ENCODE assay signal across 31 cellular contexts in the genomic region with DNA sequence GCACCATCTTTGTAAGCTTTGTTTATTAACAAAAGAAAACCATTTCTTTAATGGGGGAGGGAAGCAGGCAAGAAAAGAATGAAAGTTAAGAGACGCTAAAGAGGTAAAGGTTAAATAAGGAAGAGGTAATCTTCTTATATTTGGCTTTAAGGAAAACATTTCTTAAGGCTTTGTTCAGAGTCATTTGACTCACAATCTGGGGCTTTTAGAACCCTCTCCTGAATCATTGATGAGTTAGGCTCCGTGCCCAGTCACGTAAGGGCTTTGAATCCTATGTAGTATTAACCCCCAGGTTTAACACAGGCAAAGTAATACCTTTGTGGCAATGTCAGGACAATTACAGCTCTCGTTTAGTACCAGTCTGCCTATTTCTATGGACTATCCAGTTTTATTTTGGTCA. TPM values are rescaled to one million over a fixed set of nuclear protein-coding genes. Genes with fewer than 3 reads are reported as not detected.
DNase-seq lines count a peak whose midpoint lies in the region; ATAC-seq and TF ChIP-seq lines count a peak whose summit lies in the region.
"Had no signal": no experiment of that assay in that cellular context is flagged by ENCODE, and none has a peak within 500 bp of the region (broad histone marks: within the 10 kb centered on the region; RNA-seq: fewer than 3 reads in every experiment).

No MANE protein-coding gene starts in this region.

- no peaks in the 10 kb centered on the region for H3K27me3 Mint-ChIP-seq in natural killer cell treated with Interleukin-12 subunit alpha and Interleukin-12 subunit beta and Interleukin-15 and Interleukin-18, amount 100 ng/mL, for 72 hours
- H3K27me3 Mint-ChIP-seq in natural killer cell (ENCODE audit: low read depth in 2 of 2) = no peaks in the 10 kb centered on the region
- H3K27me3 Mint-ChIP-seq in MCF 10A (ENCODE audit: insufficient read depth, unreplicated experiment) = no peaks in the 10 kb centered on the region
- H3K27me3 Mint-ChIP-seq: naive thymus-derived CD4-positive, alpha-beta T cell had no signal

- H3K4me3 Mint-ChIP-seq in natural killer cell treated with Interleukin-12 subunit alpha and Interleukin-12 subunit beta and Interleukin-15 and Interleukin-18, amount 100 ng/mL, for 72 hours = no peak overlapping the region
- no peak overlapping the region for H3K4me3 Mint-ChIP-seq in natural killer cell
- no peak overlapping the region for H3K4me3 Mint-ChIP-seq in stimulated activated effector memory CD8-positive, alpha-beta T cell treated with anti-CD3 and anti-CD28 coated beads, Interleukin-12 subunit alpha, Interleukin-12 subunit beta, amount 100 ng/mL, for 72 hours
- no peak overlapping the region for H3K4me3 Mint-ChIP-seq in MCF 10A (ENCODE audit: unreplicated experiment)
- H3K4me3 Mint-ChIP-seq: CD8-positive, alpha-beta T cell; naive thymus-derived CD4-positive, alpha-beta T cell had no signal

- H3K27ac Mint-ChIP-seq in natural killer cell treated with Interleukin-12 subunit alpha and Interleukin-12 subunit beta and Interleukin-15 and Interleukin-18, amount 100 ng/mL, for 72 hours = peak overlapping the region; percentile 35 to 79
- no peak overlapping the region for H3K27ac Mint-ChIP-seq in natural killer cell
- H3K27ac Mint-ChIP-seq in stimulated activated effector memory CD8-positive, alpha-beta T cell treated with anti-CD3 and anti-CD28 coated beads, Interleukin-12 subunit alpha, Interleukin-12 subunit beta, amount 100 ng/mL, for 72 hours = peak overlapping the region; percentile 56
- H3K27ac Mint-ChIP-seq in MCF 10A (ENCODE audit: low read depth, unreplicated experiment) = no peak overlapping the region

- peaks cover 5 to 20% of the 10 kb centered on the region in 2 donors for H3K4me1 Mint-ChIP-seq in natural killer cell treated with Interleukin-12 subunit alpha and Interleukin-12 subunit beta and Interleukin-15 and Interleukin-18, amount 100 ng/mL, for 72 hours (ENCODE audit: low read depth in 2 of 2)
- peaks cover 0 to 9% of the 10 kb centered on the region in 2 donors for H3K4me1 Mint-ChIP-seq in natural killer cell
- H3K4me1 Mint-ChIP-seq in stimulated activated effector memory CD8-positive, alpha-beta T cell treated with anti-CD3 and anti-CD28 coated beads, Interleukin-12 subunit alpha, Interleukin-12 subunit beta, amount 100 ng/mL, for 72 hours = no peaks in the 10 kb centered on the region
- no peaks in the 10 kb centered on the region for H3K4me1 Mint-ChIP-seq in MCF 10A (ENCODE audit: insufficient read depth, unreplicated experiment)

- CTCF ChIA-PET in MCF 10A (lab: Yijun Ruan, JAX) = no interaction called here

- BruUV-seq in MCF 10A (replicated peaks; lab: Mats Ljungman, UMichigan) = no TSS peak

- H3K27ac ChIP-seq in right cardiac atrium (ENCODE audit: low read length) = no peak overlapping the region
- H3K27ac ChIP-seq: A549, RWPE1, skin epidermis had no signal

- H3K27me3 ChIP-seq in right cardiac atrium (ENCODE audit: control insufficient read depth, insufficient read depth) = no peaks in the 10 kb centered on the region

- H3K4me1 ChIP-seq in right cardiac atrium (ENCODE audit: control insufficient read depth, insufficient read depth, low read length) = no peaks in the 10 kb centered on the region
- H3K4me1 ChIP-seq: A549 had no signal

- H3K4me3 ChIP-seq in right cardiac atrium (ENCODE audit: low read length) = no peak overlapping the region
- H3K4me3 ChIP-seq: A549, skin epidermis had no signal

- POLR2A ChIA-PET in MCF 10A (lab: Yijun Ruan, JAX) = interaction anchor here (1.0 kb wide), 1 partner anchor 25 kb away, joined by 4 read pairs; no protein-coding TSS in a partner anchor

- intact Hi-C loops in natural killer cell (cut with micrococcal nuclease) = no loop called here
- intact Hi-C loops in MCF 10A (cut with micrococcal nuclease) = no loop called here
- intact Hi-C loops in cardiac septum (cut with DNase I) = no loop called here
- intact Hi-C loops in right cardiac atrium (cut with DNase I) = no loop called here

- 91% methylated on average over 4 of the region's 4 CpGs for WGBS in right cardiac atrium

- peaks cover 42% of the 10 kb centered on the region for H3K36me3 Mint-ChIP-seq in natural killer cell treated with Interleukin-12 subunit alpha and Interleukin-12 subunit beta and Interleukin-15 and Interleukin-18, amount 100 ng/mL, for 72 hours
- H3K36me3 Mint-ChIP-seq in natural killer cell (peaks cover 34% of the 10 kb centered on the region), MCF 10A (ENCODE audit: insufficient read depth, unreplicated experiment) (peaks cover 79% of the 10 kb centered on the region)
- peaks cover 100% of the 10 kb centered on the region for H3K36me3 Mint-ChIP-seq in stimulated activated effector memory CD8-positive, alpha-beta T cell treated with anti-CD3 and anti-CD28 coated beads, Interleukin-12 subunit alpha, Interleukin-12 subunit beta, amount 100 ng/mL, for 72 hours

- H3K9me3 Mint-ChIP-seq in natural killer cell treated with Interleukin-12 subunit alpha and Interleukin-12 subunit beta and Interleukin-15 and Interleukin-18, amount 100 ng/mL, for 72 hours = no peaks in the 10 kb centered on the region
- H3K9me3 Mint-ChIP-seq in natural killer cell (no peaks in the 10 kb centered on the region), MCF 10A (ENCODE audit: unreplicated experiment) (no peaks in the 10 kb centered on the region)
- H3K9me3 Mint-ChIP-seq in stimulated activated effector memory CD8-positive, alpha-beta T cell treated with anti-CD3 and anti-CD28 coated beads, Interleukin-12 subunit alpha, Interleukin-12 subunit beta, amount 100 ng/mL, for 72 hours = no peaks in the 10 kb centered on the region
- H3K9me3 Mint-ChIP-seq: CD8-positive, alpha-beta T cell had no signal

- no peak for ATAC-seq in natural killer cell treated with Interleukin-12 subunit alpha and Interleukin-12 subunit beta and Interleukin-15 and Interleukin-18, amount 100 ng/mL, for 72 hours
- ATAC-seq in natural killer cell (no peak), right cardiac atrium (no peak)
- no peak for ATAC-seq in stimulated activated effector memory CD8-positive, alpha-beta T cell treated with anti-CD3 and anti-CD28 coated beads, Interleukin-12 subunit alpha, Interleukin-12 subunit beta, amount 100 ng/mL, for 72 hours
- ATAC-seq: A549; CD8-positive, alpha-beta T cell; HCT116; naive thymus-derived CD4-positive, alpha-beta T cell had no signal

- TF ChIP-seq CTCF in natural killer cell (IDR thresholded peaks at IDR 0.05) (no peak), MCF 10A (IDR thresholded peaks at IDR 0.05; ENCODE audit: unreplicated experiment) (no peak)

- DNase-seq in natural killer cell treated with Interleukin-12 subunit alpha and Interleukin-12 subunit beta and Interleukin-15 and Interleukin-18, amount 100 ng/mL, for 72 hours (ENCODE audit: low spot score) = no peak
- DNase-seq in natural killer cell = no peak
- peak; percentile 87 for DNase-seq in NCI-H2107 treated with DMSO at 0.1 percent for 48 hours (lab: John Stamatoyannopoulos, UW; ENCODE audit: unreplicated experiment)
- DNase-seq in astrocyte of the hippocampus (ENCODE audit: low read depth, low spot score) = peak; percentile 64
- DNase-seq in stimulated activated effector memory CD8-positive, alpha-beta T cell treated with anti-CD3 and anti-CD28 coated beads, Interleukin-12 subunit alpha, Interleukin-12 subunit beta, amount 100 ng/mL, for 72 hours (ENCODE audit: low spot score in 2 of 2) = no peak
- DNase-seq in MCF 10A (ENCODE audit: unreplicated experiment) = no peak
- no peak for DNase-seq in cardiac septum (ENCODE audit: low spot score)
- no peak for DNase-seq in right cardiac atrium
- DNase-seq: activated effector memory CD4-positive, alpha-beta T cell treated with anti-CD3 and anti-CD28 coated beads, Interleukin-2, amount 50 U/mL, for 16 hours; activated T-cell treated with anti-CD3 and anti-CD28 coated beads for 4 hours; AML-193; CD8-positive, alpha-beta T cell; effector CD4-positive, alpha-beta T cell; head of caudate nucleus; kidney; midbrain; naive thymus-derived CD4-positive, alpha-beta T cell; NCI-H446; NCI-H82; stimulated activated CD4-positive, alpha-beta T cell treated with anti-CD3 and anti-CD28 coated beads, Interleukin-1b, Interleukin-23, amount 100 ng/mL, for 48 hours; stimulated activated CD8-positive, alpha-beta memory T cell treated with anti-CD3 and anti-CD28 coated beads, Interleukin-4, amount 100 ng/mL, for 48 hours; trophoblast cell had no signal

- no peaks in the 10 kb centered on the region for H3K9me3 ChIP-seq in right cardiac atrium (ENCODE audit: control insufficient read depth, low read length)

RNA-seq across cellular contexts. Expression of gene MADD, which starts 26.1 kb away (rescaled TPM):
- 100 to 1,000 TPM in 1 of 2 donors, 10 to 100 TPM in 1; 94.1 to 120 TPM for total RNA-seq in natural killer cell treated with Interleukin-12 subunit alpha and Interleukin-12 subunit beta and Interleukin-15 and Interleukin-18, amount 100 ng/mL, for 72 hours
- total RNA-seq in natural killer cell (100 to 1,000 TPM; 333 to 383 (median 335) TPM), MCF 10A (2022) (23.4 and 24.8 TPM in 2 replicates), cardiac septum (33.1 TPM), right cardiac atrium (10 to 100 TPM; 42.2 to 73.7 (median 54.7) TPM)
- 27.9 TPM for polyA plus RNA-seq in right cardiac atrium

RNA-seq across cellular contexts. Expression of gene NR1H3, which starts 38.2 kb away (rescaled TPM):
- total RNA-seq in natural killer cell treated with Interleukin-12 subunit alpha and Interleukin-12 subunit beta and Interleukin-15 and Interleukin-18, amount 100 ng/mL, for 72 hours = 1 to 10 TPM; 6.3 to 8.9 TPM
- 10 to 100 TPM; 11.3 to 26.0 (median 13.5) TPM for total RNA-seq in natural killer cell
- 17.8 and 20.0 TPM in 2 replicates for total RNA-seq in MCF 10A (2022)
- 7.1 TPM for total RNA-seq in cardiac septum
- 10 to 100 TPM; 22.9 to 42.2 (median 34.2) TPM for total RNA-seq in right cardiac atrium
- polyA plus RNA-seq in right cardiac atrium = 29.5 TPM

RNA-seq across cellular contexts. Expression of gene ACP2, which starts 47.4 kb away (rescaled TPM):
- 10 to 100 TPM; 27.3 to 33.3 TPM for total RNA-seq in natural killer cell treated with Interleukin-12 subunit alpha and Interleukin-12 subunit beta and Interleukin-15 and Interleukin-18, amount 100 ng/mL, for 72 hours
- 10 to 100 TPM; 15.5 to 21.9 (median 16.8) TPM for total RNA-seq in natural killer cell
- total RNA-seq in MCF 10A (2022) = 18.7 and 23.7 TPM in 2 replicates
- 17.3 TPM for total RNA-seq in cardiac septum
- total RNA-seq in right cardiac atrium = 10 to 100 TPM; 21.7 to 25.9 (median 25.5) TPM
- polyA plus RNA-seq in right cardiac atrium = 24.7 TPM

RNA-seq across cellular contexts. Expression of gene MYBPC3, which starts 56.5 kb away (rescaled TPM):
- not detected for total RNA-seq in natural killer cell treated with Interleukin-12 subunit alpha and Interleukin-12 subunit beta and Interleukin-15 and Interleukin-18, amount 100 ng/mL, for 72 hours
- total RNA-seq in natural killer cell (under 1 TPM in 2 of 3 donors, not detected in 1; 0.45 to 0.53 TPM), MCF 10A (2022) (not detected in 2 replicates), cardiac septum (1,860 TPM), right cardiac atrium (1,000 to 10,000 TPM in 3 of 4 donors, 100 to 1,000 TPM in 1; 953 to 1,924 (median 1,412) TPM)
- 1,009 TPM for polyA plus RNA-seq in right cardiac atrium
- total RNA-seq: CD8-positive, alpha-beta T cell; epithelial cell of proximal tubule; fibroblast of villous mesenchyme; lower leg skin; M059J; T-helper 1 cell treated with Interleukin-12 subunit alpha and Interleukin-12 subunit beta and Interleukin-4 antibody, amounts not matched to agents 30 ng/mL and 1 ng/mL, for 36 hours had no signal
- polyA plus RNA-seq: naive thymus-derived CD4-positive, alpha-beta T cell had no signal

Comparison
In these comparisons a context has a peak if more than half of its experiments do, and no peak if none do; other contexts are left out.
1. H3K27ac Mint-ChIP-seq: peak in natural killer cell treated with Interleukin-12 subunit alpha and Interleukin-12 subunit beta and Interleukin-15 and Interleukin-18, amount 100 ng/mL, for 72 hours (2 of 2) and stimulated activated effector memory CD8-positive, alpha-beta T cell treated with anti-CD3 and anti-CD28 coated beads, Interleukin-12 subunit alpha, Interleukin-12 subunit beta, amount 100 ng/mL, for 72 hours (single experiment); none in natural killer cell (0 of 2) and MCF 10A (single experiment).
2. DNase-seq: peak in NCI-H2107 treated with DMSO at 0.1 percent for 48 hours (single experiment) and astrocyte of the hippocampus (single experiment); none in natural killer cell treated with Interleukin-12 subunit alpha and Interleukin-12 subunit beta and Interleukin-15 and Interleukin-18, amount 100 ng/mL, for 72 hours (single experiment), natural killer cell (single experiment), stimulated activated effector memory CD8-positive, alpha-beta T cell treated with anti-CD3 and anti-CD28 coated beads, Interleukin-12 subunit alpha, Interleukin-12 subunit beta, amount 100 ng/mL, for 72 hours (0 of 2), MCF 10A (single experiment), cardiac septum (single experiment) and right cardiac atrium (0 of 3).